ENCODE assay signal across 40 cellular contexts in the genomic region with DNA sequence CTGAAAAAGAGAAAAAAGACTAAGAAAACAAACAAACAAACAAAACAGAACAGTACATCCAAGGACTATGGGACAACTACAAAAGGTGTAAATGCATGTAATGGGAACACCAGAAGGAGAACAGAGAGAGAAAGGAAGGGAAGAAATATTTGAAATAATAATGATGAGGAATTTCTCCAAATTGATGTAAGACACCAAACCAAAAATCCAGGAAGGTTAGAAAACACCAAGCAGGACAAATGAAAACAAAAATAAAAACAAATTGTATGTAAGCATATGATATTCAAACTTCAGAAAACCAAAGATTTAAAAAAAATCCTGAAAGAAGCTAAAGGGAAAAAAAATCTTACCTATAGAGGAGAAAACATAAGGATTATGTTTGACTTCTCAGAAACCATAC.
"Had no signal": no experiment of that assay in that cellular context is flagged by ENCODE, and none has a peak within 500 bp of the region (broad histone marks: within the 10 kb centered on the region; RNA-seq: fewer than 3 reads in every experiment).

No MANE protein-coding gene starts in this region.

- H3K27ac ChIP-seq: adrenal gland, ascending aorta, body of pancreas, brain microvascular endothelial cell, breast epithelium, cardiac muscle cell had no signal

- H3K4me1 ChIP-seq: adrenal gland, ascending aorta, body of pancreas, breast epithelium had no signal

- H3K36me3 ChIP-seq: adrenal gland, ascending aorta, brain microvascular endothelial cell, breast epithelium, cardiac muscle cell had no signal

- DNase-seq: activated effector memory CD4-positive, alpha-beta T cell treated with anti-CD3 and anti-CD28 coated beads, Interleukin-2, amount 50 U/mL, for 16 hours; activated effector memory CD4-positive, alpha-beta T cell treated with Interleukin-2 at 50 U/mL for 16 hours; activated gamma-delta T cell; activated gamma-delta T cell treated with Interleukin-2 at 50 U/mL for 16 hours; activated naive CD4-positive, alpha-beta T cell; activated naive CD4-positive, alpha-beta T cell treated with anti-CD3 and anti-CD28 coated beads for 36 hours; activated naive CD4-positive, alpha-beta T cell treated with anti-CD3 and anti-CD28 coated beads, Interleukin-2, amount 10 ng/mL, durations not matched to agents 7 days and 5 days; activated naive CD4-positive, alpha-beta T cell treated with anti-CD3 and anti-CD28 coated beads, Interleukin-2, amount 50 U/mL, for 16 hours; activated naive CD4-positive, alpha-beta T cell treated with Interleukin-2 at 50 U/mL for 16 hours; activated naive CD8-positive, alpha-beta T cell treated with anti-CD3 and anti-CD28 coated beads for 36 hours; activated naive CD8-positive, alpha-beta T cell treated with anti-CD3 and anti-CD28 coated beads, Interleukin-2, amount 10 ng/mL, durations not matched to agents 7 days and 5 days; activated naive CD8-positive, alpha-beta T cell treated with anti-CD3 and anti-CD28 coated beads, Interleukin-2, amount 50 U/mL, for 24 hours; activated T-cell treated with anti-CD3 and anti-CD28 coated beads, Interleukin-2, amount 50 U/mL, for 1 hour; activated T-cell treated with anti-CD3 and anti-CD28 coated beads, Interleukin-2, amount 50 U/mL, for 24 hours; activated T-cell treated with anti-CD3 and anti-CD28 coated beads, Interleukin-2, amount 50 U/mL, for 4 hours; activated T-cell treated with anti-CD3 and anti-CD28 coated beads, Interleukin-2, amount 50 U/mL, for 48 hours; activated T-cell treated with anti-CD3 and anti-CD28 coated beads, Interleukin-2, amount 50 U/mL, for 72 hours; adrenal gland; amniotic stem cell; amygdala; anterior cingulate cortex; aorta; body of pancreas; brain microvascular endothelial cell; caudate nucleus; central memory CD4-positive, alpha-beta T cell; cerebellar nuclear complex had no signal

- H3K4me3 Mint-ChIP-seq: activated naive CD4-positive, alpha-beta T cell treated with anti-CD3 and anti-CD28 coated beads for 36 hours; activated naive CD4-positive, alpha-beta T cell treated with anti-CD3 and anti-CD28 coated beads, Interleukin-2, amount 10 ng/mL, durations not matched to agents 7 days and 5 days; activated naive CD4-positive, alpha-beta T cell treated with anti-CD3 and anti-CD28 coated beads, Interleukin-2, amount 50 U/mL, for 24 hours; activated naive CD8-positive, alpha-beta T cell; activated naive CD8-positive, alpha-beta T cell treated with anti-CD3 and anti-CD28 coated beads for 36 hours; activated naive CD8-positive, alpha-beta T cell treated with anti-CD3 and anti-CD28 coated beads, Interleukin-2, amount 10 ng/mL, durations not matched to agents 7 days and 5 days; activated naive CD8-positive, alpha-beta T cell treated with anti-CD3 and anti-CD28 coated beads, Interleukin-2, amount 50 U/mL, for 24 hours; activated T-cell treated with anti-CD3 and anti-CD28 coated beads, Interleukin-2, amount 50 U/mL, for 24 hours; activated T-cell treated with anti-CD3 and anti-CD28 coated beads, Interleukin-2, amount 50 U/mL, for 4 hours; activated T-cell treated with anti-CD3 and anti-CD28 coated beads, Interleukin-2, amount 50 U/mL, for 72 hours; activated T-helper 1 cell treated with anti-CD3 and anti-CD28 coated beads, Interleukin-12 subunit alpha, Interleukin-12 subunit beta, Interleukin-2, Interleukin-4 antibody, amounts not matched to agents 30 ng/mL and 10 ng/mL and 1 ng/mL, durations not matched to agents 14 hours and 24 hours and 36 hours; activated T-helper 17 cell treated with anti-CD3 and anti-CD28 coated beads, Interleukin-2, amount 50 U/mL, for 72 hours; brain; central memory CD8-positive, alpha-beta T cell had no signal

- H3K9me3 Mint-ChIP-seq: activated naive CD4-positive, alpha-beta T cell treated with anti-CD3 and anti-CD28 coated beads for 36 hours; activated naive CD4-positive, alpha-beta T cell treated with anti-CD3 and anti-CD28 coated beads, Interleukin-2, amount 10 ng/mL, durations not matched to agents 7 days and 5 days; activated naive CD4-positive, alpha-beta T cell treated with anti-CD3 and anti-CD28 coated beads, Interleukin-2, amount 50 U/mL, for 24 hours; activated naive CD4-positive, alpha-beta T cell treated with anti-CD3 and anti-CD28 coated beads, Interleukin-2, amount 50 U/mL, for 72 hours; activated naive CD8-positive, alpha-beta T cell treated with anti-CD3 and anti-CD28 coated beads for 36 hours; activated naive CD8-positive, alpha-beta T cell treated with anti-CD3 and anti-CD28 coated beads, Interleukin-2, amount 10 ng/mL, durations not matched to agents 7 days and 5 days; activated naive CD8-positive, alpha-beta T cell treated with anti-CD3 and anti-CD28 coated beads, Interleukin-2, amount 50 U/mL, for 24 hours; activated T-cell treated with anti-CD3 and anti-CD28 coated beads, Interleukin-2, amount 50 U/mL, for 24 hours; activated T-helper 1 cell treated with anti-CD3 and anti-CD28 coated beads, Interleukin-12 subunit alpha, Interleukin-12 subunit beta, Interleukin-2, Interleukin-4 antibody, amounts not matched to agents 30 ng/mL and 10 ng/mL and 1 ng/mL, durations not matched to agents 14 hours and 24 hours and 36 hours; activated T-helper 17 cell treated with anti-CD3 and anti-CD28 coated beads, Interleukin-2, amount 50 U/mL, for 72 hours; activated T-helper 2 cell treated with anti-CD3 and anti-CD28 coated beads, Interferon-gamma antibody, Interleukin-2, Interleukin-4, amounts not matched to agents 10 μg/mL and 5 μg/mL and 100 μg/mL, durations not matched to agents 14 hours and 24 hours and 36 hours; central memory CD8-positive, alpha-beta T cell had no signal

- H3K4me1 Mint-ChIP-seq: activated naive CD4-positive, alpha-beta T cell treated with anti-CD3 and anti-CD28 coated beads, Interleukin-2, amount 10 ng/mL, durations not matched to agents 7 days and 5 days; activated naive CD4-positive, alpha-beta T cell treated with anti-CD3 and anti-CD28 coated beads, Interleukin-2, amount 50 U/mL, for 24 hours; activated naive CD8-positive, alpha-beta T cell treated with anti-CD3 and anti-CD28 coated beads for 36 hours; activated naive CD8-positive, alpha-beta T cell treated with anti-CD3 and anti-CD28 coated beads, Interleukin-2, amount 10 ng/mL, durations not matched to agents 7 days and 5 days; activated naive CD8-positive, alpha-beta T cell treated with anti-CD3 and anti-CD28 coated beads, Interleukin-2, amount 50 U/mL, for 24 hours; activated T-helper 17 cell treated with anti-CD3 and anti-CD28 coated beads, Interleukin-2, amount 50 U/mL, for 72 hours; central memory CD8-positive, alpha-beta T cell had no signal

- FAIRE-seq: astrocyte, bronchial epithelial cell had no signal

- ATAC-seq: activated naive CD4-positive, alpha-beta T cell treated with anti-CD3 and anti-CD28 coated beads, Interleukin-2, amount 50 U/mL, for 72 hours; activated naive CD8-positive, alpha-beta T cell treated with anti-CD3 and anti-CD28 coated beads, Interleukin-2, amount 50 U/mL, for 24 hours; activated T-cell treated with anti-CD3 and anti-CD28 coated beads, Interleukin-2, amount 50 U/mL, for 4 hours; activated T-cell treated with anti-CD3 and anti-CD28 coated beads, Interleukin-2, amount 50 U/mL, for 72 hours; activated T-helper 17 cell treated with anti-CD3 and anti-CD28 coated beads, Interleukin-2, amount 50 U/mL, for 72 hours; body of pancreas had no signal

- H3K27me3 Mint-ChIP-seq: activated naive CD8-positive, alpha-beta T cell treated with anti-CD3 and anti-CD28 coated beads, Interleukin-2, amount 50 U/mL, for 24 hours; central memory CD8-positive, alpha-beta T cell had no signal

- H3K4me3 ChIP-seq: adrenal gland, ascending aorta, body of pancreas, breast epithelium, cardiac muscle cell had no signal

- H3K9me3 ChIP-seq: adrenal gland, body of pancreas, breast epithelium had no signal

- H3K27ac Mint-ChIP-seq: activated naive CD4-positive, alpha-beta T cell treated with anti-CD3 and anti-CD28 coated beads for 36 hours; activated naive CD4-positive, alpha-beta T cell treated with anti-CD3 and anti-CD28 coated beads, Interleukin-2, amount 10 ng/mL, durations not matched to agents 7 days and 5 days; activated naive CD4-positive, alpha-beta T cell treated with anti-CD3 and anti-CD28 coated beads, Interleukin-2, amount 50 U/mL, for 24 hours; activated naive CD8-positive, alpha-beta T cell; activated naive CD8-positive, alpha-beta T cell treated with anti-CD3 and anti-CD28 coated beads for 36 hours; activated naive CD8-positive, alpha-beta T cell treated with anti-CD3 and anti-CD28 coated beads, Interleukin-2, amount 10 ng/mL, durations not matched to agents 7 days and 5 days; activated naive CD8-positive, alpha-beta T cell treated with anti-CD3 and anti-CD28 coated beads, Interleukin-2, amount 50 U/mL, for 24 hours; activated T-cell treated with anti-CD3 and anti-CD28 coated beads, Interleukin-2, amount 50 U/mL, for 24 hours; activated T-cell treated with anti-CD3 and anti-CD28 coated beads, Interleukin-2, amount 50 U/mL, for 72 hours; activated T-helper 1 cell treated with anti-CD3 and anti-CD28 coated beads, Interleukin-12 subunit alpha, Interleukin-12 subunit beta, Interleukin-2, Interleukin-4 antibody, amounts not matched to agents 30 ng/mL and 10 ng/mL and 1 ng/mL, durations not matched to agents 14 hours and 24 hours and 36 hours; activated T-helper 17 cell treated with anti-CD3 and anti-CD28 coated beads, Interleukin-2, amount 50 U/mL, for 72 hours; activated T-helper 2 cell treated with anti-CD3 and anti-CD28 coated beads, Interferon-gamma antibody, Interleukin-2, Interleukin-4, amounts not matched to agents 10 μg/mL and 5 μg/mL and 100 μg/mL, durations not matched to agents 14 hours and 24 hours and 36 hours had no signal

- H3K36me3 Mint-ChIP-seq: activated naive CD4-positive, alpha-beta T cell treated with anti-CD3 and anti-CD28 coated beads, Interleukin-2, amount 10 ng/mL, durations not matched to agents 7 days and 5 days; activated naive CD4-positive, alpha-beta T cell treated with anti-CD3 and anti-CD28 coated beads, Interleukin-2, amount 50 U/mL, for 24 hours; activated naive CD4-positive, alpha-beta T cell treated with anti-CD3 and anti-CD28 coated beads, Interleukin-2, amount 50 U/mL, for 72 hours; activated naive CD8-positive, alpha-beta T cell; activated naive CD8-positive, alpha-beta T cell treated with anti-CD3 and anti-CD28 coated beads for 36 hours; activated naive CD8-positive, alpha-beta T cell treated with anti-CD3 and anti-CD28 coated beads, Interleukin-2, amount 10 ng/mL, durations not matched to agents 7 days and 5 days had no signal
